1 cellular context compared by ENCODE assay signal in the genomic region with DNA sequence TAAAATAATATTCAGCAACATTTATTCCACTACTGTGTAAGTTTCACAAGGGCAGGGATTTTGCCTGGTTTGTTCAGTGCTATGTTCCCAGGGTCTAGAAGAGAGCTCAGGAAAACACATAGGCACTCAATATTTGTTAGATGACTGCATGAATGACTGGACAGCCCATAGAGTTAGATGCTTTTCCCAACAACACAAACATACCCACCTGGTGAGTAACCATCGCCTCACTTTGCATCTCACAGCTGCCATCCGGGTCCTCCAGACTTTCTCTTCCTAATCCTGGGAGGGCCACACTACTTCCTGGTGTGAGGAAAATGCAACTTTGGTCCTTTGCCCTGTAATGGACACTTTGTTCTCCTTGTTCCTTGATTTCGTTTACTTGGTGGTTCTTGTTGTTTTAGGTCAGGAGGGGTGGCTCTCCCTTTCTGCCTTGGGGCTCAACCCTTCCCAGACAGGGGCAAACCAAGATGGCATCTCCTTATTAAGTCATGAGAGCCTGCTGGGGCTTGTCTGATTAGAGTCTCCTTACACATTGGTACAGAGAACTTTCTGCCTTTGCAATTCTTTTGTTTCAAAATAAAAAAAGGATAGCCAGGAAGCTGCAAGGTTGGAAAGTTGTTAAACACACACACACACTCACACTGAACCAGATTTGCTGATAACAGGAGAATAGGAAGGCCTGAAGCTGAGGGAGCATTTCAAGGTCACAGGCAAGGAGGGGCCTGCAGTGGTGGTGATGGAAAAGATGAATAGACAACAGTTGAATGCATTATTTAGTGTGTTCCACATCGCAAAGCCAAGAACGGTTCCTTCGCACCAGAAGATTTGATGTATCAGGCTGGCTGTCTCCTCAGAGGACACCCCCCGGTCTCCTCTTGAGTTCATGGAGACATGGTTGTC.
TF ChIP-seq lines count a peak whose summit lies in the region.

No MANE protein-coding gene starts in this region.

TF ChIP-seq in K562, 482 proteins besides CTCF, POLR2A, EP300 and RAD21:
- no peak for TF ChIP-seq STAT5A (IDR thresholded peaks at IDR 0.05; ENCODE audit: borderline replicate concordance, low read length)
- TF ChIP-seq ESRRA (IDR thresholded peaks at IDR 0.05; ENCODE audit: borderline replicate concordance, low read depth), result peak; percentile 69
- no peak for TF ChIP-seq ZNF354B (CRISPR knock-in tag; IDR thresholded peaks at IDR 0.05)
- TF ChIP-seq, protein P1, sequence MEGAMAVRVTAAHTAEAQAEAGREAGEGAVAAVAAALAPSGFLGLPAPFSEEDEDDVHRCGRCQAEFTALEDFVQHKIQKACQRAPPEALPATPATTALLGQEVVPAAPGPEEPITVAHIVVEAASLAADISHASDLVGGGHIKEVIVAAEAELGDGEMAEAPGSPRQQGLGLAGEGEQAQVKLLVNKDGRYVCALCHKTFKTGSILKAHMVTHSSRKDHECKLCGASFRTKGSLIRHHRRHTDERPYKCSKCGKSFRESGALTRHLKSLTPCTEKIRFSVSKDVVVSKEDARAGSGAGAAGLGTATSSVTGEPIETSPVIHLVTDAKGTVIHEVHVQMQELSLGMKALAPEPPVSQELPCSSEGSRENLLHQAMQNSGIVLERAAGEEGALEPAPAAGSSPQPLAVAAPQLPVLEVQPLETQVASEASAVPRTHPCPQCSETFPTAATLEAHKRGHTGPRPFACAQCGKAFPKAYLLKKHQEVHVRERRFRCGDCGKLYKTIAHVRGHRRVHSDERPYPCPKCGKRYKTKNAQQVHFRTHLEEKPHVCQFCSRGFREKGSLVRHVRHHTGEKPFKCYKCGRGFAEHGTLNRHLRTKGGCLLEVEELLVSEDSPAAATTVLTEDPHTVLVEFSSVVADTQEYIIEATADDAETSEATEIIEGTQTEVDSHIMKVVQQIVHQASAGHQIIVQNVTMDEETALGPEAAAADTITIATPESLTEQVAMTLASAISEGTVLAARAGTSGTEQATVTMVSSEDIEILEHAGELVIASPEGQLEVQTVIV (CRISPR knock-in tag; IDR thresholded peaks at IDR 0.05; ENCODE audit: borderline replicate concordance), result no peak
